14 cellular contexts compared by ENCODE assay signal in genomic region chr3:179958143-179958542, GRCh38.
A peak's percentile ranks its signal among the peaks of the same experiment; 100 is the strongest.
DNase-seq lines count a peak whose midpoint lies in the region; TF ChIP-seq lines count a peak whose summit lies in the region.
"Had no signal": no experiment of that assay in that cellular context is flagged by ENCODE, and none has a peak within 500 bp of the region (broad histone marks: within the 10 kb centered on the region; RNA-seq: fewer than 3 reads in every experiment).

No MANE protein-coding gene starts in this region.

- H3K36me3 ChIP-seq in BLaER1 (no peaks in the 10 kb centered on the region), KOPT-K1 (ENCODE audit: insufficient read depth, low read length) (no peaks in the 10 kb centered on the region), WERI-Rb-1 (no peaks in the 10 kb centered on the region)

- no peak overlapping the region for H3K27ac ChIP-seq in BLaER1
- peak overlapping the region; percentile 98 for H3K27ac ChIP-seq in KOPT-K1 (ENCODE audit: low read depth, low read length, poor library complexity, severe bottlenecking)
- peak overlapping the region; percentile 76 for H3K27ac ChIP-seq in WERI-Rb-1

- no peak for TF ChIP-seq CTCF in WERI-Rb-1 (IDR thresholded peaks at IDR 0.05; ENCODE audit: low read depth, low read length)

- H3K4me3 ChIP-seq in BLaER1 (no peak overlapping the region), WERI-Rb-1 (ENCODE audit: low read depth, low read length) (no peak overlapping the region; the same call in 1 of the 2 replicates)

- no peak overlapping the region for H3K9ac ChIP-seq in BLaER1
- H3K9ac ChIP-seq: SK-N-SH had no signal

- DNase-seq in NOMO-1 (lab: John Stamatoyannopoulos, UW; ENCODE audit: unreplicated experiment in 2 of 2) (peak; percentile 26 to 57), WERI-Rb-1 (no peak), C1 segment of cervical spinal cord (lab: John Stamatoyannopoulos, UW) (no peak), middle frontal gyrus (ENCODE audit: extremely low spot score, low spot score) (no peak), 8988T (no peak), NCI-H1048 (lab: John Stamatoyannopoulos, UW) (no peak)
- DNase-seq: CD8-positive, alpha-beta memory T cell; GOT3; KG1; NCI-H1092; NCI-H1694 treated with DMSO at 0.1 percent for 48 hours; SK-N-SH had no signal

- H3K27me3 ChIP-seq in BLaER1, result no peaks in the 10 kb centered on the region
- no peaks in the 10 kb centered on the region for H3K27me3 ChIP-seq in WERI-Rb-1 (ENCODE audit: insufficient read depth, low read depth, severe bottlenecking)

- peaks cover 94% of the 10 kb centered on the region for H3K4me1 ChIP-seq in BLaER1

- H3K4me2 ChIP-seq in BLaER1, result peak overlapping the region; percentile 75
- H3K4me2 ChIP-seq: SK-N-SH had no signal

- H4K20me1 ChIP-seq in BLaER1, result no peaks in the 10 kb centered on the region

- peaks cover 5% of the 10 kb centered on the region for H3K9me3 ChIP-seq in BLaER1
- peaks cover 5% of the 10 kb centered on the region for H3K9me3 ChIP-seq in KOPT-K1 (ENCODE audit: insufficient read depth, low read length, poor library complexity, severe bottlenecking)
- no peaks in the 10 kb centered on the region for H3K9me3 ChIP-seq in WERI-Rb-1 (ENCODE audit: severe bottlenecking)
- H3K9me3 ChIP-seq: SK-N-SH had no signal

Comparison
In these comparisons a context has a peak if more than half of its experiments do, and no peak if none do; other contexts are left out.
1. DNase-seq: peak in NOMO-1 (2 of 2); none in WERI-Rb-1 (single experiment), C1 segment of cervical spinal cord (0 of 14), middle frontal gyrus (single experiment), 8988T (single experiment) and NCI-H1048 (single experiment).